ENCODE assay signal across 1 cellular context in the genomic region with DNA sequence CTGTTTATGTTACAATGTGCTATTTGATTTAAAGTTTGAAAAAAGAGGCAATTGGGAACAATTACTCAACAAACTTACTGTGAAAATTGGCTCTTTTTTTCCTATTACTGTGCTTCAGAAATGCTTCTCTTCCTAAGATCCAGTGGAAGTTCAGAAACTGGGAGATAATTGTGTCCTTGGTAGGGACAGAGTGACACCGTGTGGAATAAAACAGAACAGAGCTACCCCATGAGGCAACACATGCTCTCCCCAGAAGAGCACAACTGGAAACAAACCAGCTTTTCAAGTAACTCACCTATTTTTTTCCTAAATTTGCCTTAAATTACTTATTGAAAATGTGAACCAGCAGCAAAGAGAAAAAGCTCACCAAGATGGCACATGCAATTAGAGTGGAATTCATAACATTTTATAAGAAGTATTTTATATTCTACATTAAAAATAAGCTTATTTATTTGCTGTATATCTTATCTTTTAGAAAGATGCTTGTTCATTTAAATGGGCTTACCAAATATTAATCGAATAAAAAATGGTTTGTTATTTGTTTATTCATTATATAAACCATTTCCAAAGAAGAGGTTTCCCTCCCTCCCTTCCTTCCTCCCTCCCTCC.
TF ChIP-seq lines count a peak whose summit lies in the region.

No MANE protein-coding gene starts in this region.

TF ChIP-seq in endothelial cell of umbilical vein, 7 proteins besides CTCF, POLR2A, EP300 and RAD21 (continued from another document):
- TF ChIP-seq POLR2AphosphoS5 (IDR thresholded peaks at IDR 0.05; ENCODE audit: insufficient read depth, low read depth, low read length) (no peak), EZH2 (IDR thresholded peaks at IDR 0.05; ENCODE audit: borderline replicate concordance, low read depth, low read length, severe bottlenecking) (no peak), JUN (IDR thresholded peaks at IDR 0.05; ENCODE audit: borderline replicate concordance, insufficient read depth, insufficient read length, low read depth) (no peak), MYC (IDR thresholded peaks at IDR 0.05; ENCODE audit: low read depth, low read length) (no peak), GATA2 (IDR thresholded peaks at IDR 0.05; ENCODE audit: insufficient read depth, insufficient read length, low read depth, low read length) (no peak)
- TF ChIP-seq, protein P1, sequence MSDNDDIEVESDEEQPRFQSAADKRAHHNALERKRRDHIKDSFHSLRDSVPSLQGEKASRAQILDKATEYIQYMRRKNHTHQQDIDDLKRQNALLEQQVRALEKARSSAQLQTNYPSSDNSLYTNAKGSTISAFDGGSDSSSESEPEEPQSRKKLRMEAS (IDR thresholded peaks at IDR 0.05; ENCODE audit: insufficient read depth, insufficient read length): no peak
